12 cellular contexts compared by ENCODE assay signal in the genomic region with DNA sequence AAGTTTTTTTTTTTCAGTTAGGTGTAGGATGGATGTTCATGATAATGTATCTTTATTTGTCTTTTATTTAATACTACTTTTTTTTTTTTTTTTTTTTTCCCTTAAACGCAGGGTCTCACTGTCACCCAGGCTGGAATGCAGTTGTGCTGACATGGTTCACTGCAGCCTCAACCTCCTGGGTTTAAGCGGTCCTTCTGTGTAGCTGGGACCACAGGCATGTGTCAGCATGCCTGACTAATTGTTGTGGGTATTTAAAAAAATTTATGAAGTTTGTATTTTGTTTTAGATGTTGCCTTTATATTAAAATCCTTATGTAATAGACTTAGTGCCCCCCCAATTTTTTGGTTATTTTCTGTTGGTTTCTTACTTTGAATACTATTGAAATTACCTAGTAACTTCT. TPM values are rescaled to one million over a fixed set of nuclear protein-coding genes. Genes with fewer than 3 reads are reported as not detected.
DNase-seq lines count a peak whose midpoint lies in the region; TF ChIP-seq lines count a peak whose summit lies in the region.
"Had no signal": no experiment of that assay in that cellular context is flagged by ENCODE, and none has a peak within 500 bp of the region (broad histone marks: within the 10 kb centered on the region; RNA-seq: fewer than 3 reads in every experiment).

No MANE protein-coding gene starts in this region.

- peaks cover 32% of the 10 kb centered on the region for H3K36me3 Mint-ChIP-seq in nephron progenitor cell (ENCODE audit: low read depth)
- H3K36me3 Mint-ChIP-seq: natural killer cell had no signal

- H3K36me3 ChIP-seq in effector memory CD4-positive, alpha-beta T cell (ENCODE audit: control insufficient read depth, insufficient read depth, low read length), result no peaks in the 10 kb centered on the region

- DNase-seq in NCI-H2171 treated with DMSO at 0.1 percent for 48 hours (lab: John Stamatoyannopoulos, UW) (peak; percentile 44), NCI-H2171 (lab: John Stamatoyannopoulos, UW) (no peak), HT1080 (ENCODE audit: low read depth) (peak; percentile 54), astrocyte of the hippocampus (ENCODE audit: low read depth, low spot score) (peak; percentile 85), nephron progenitor cell (peak; percentile 23), NCI-H2107 (lab: John Stamatoyannopoulos, UW) (no peak), DMS114 treated with DMSO at 0.1 percent for 48 hours (lab: John Stamatoyannopoulos, UW; ENCODE audit: unreplicated experiment) (no peak)
- DNase-seq in effector memory CD4-positive, alpha-beta T cell, result no peak
- DNase-seq: activated CD4-positive, alpha-beta memory T cell treated with anti-CD3 and anti-CD28 coated beads for 36 hours; hypothalamus; natural killer cell had no signal

- H3K9me3 Mint-ChIP-seq in nephron progenitor cell, result no peaks in the 10 kb centered on the region
- H3K9me3 Mint-ChIP-seq: activated CD4-positive, alpha-beta memory T cell treated with anti-CD3 and anti-CD28 coated beads for 36 hours; natural killer cell had no signal

- H3K4me1 Mint-ChIP-seq in nephron progenitor cell, result peaks cover 60% of the 10 kb centered on the region

- no peaks in the 10 kb centered on the region for H3K27me3 Mint-ChIP-seq in nephron progenitor cell (ENCODE audit: low read depth, poor library complexity)
- H3K27me3 Mint-ChIP-seq: activated CD4-positive, alpha-beta memory T cell treated with anti-CD3 and anti-CD28 coated beads for 36 hours had no signal

- H3K27ac ChIP-seq in effector memory CD4-positive, alpha-beta T cell (ENCODE audit: insufficient read depth, low read length, poor library complexity, severe bottlenecking), result no peak overlapping the region
- H3K27ac ChIP-seq: A549 had no signal

- no peak overlapping the region for H3K27ac Mint-ChIP-seq in nephron progenitor cell
- H3K27ac Mint-ChIP-seq: activated CD4-positive, alpha-beta memory T cell treated with anti-CD3 and anti-CD28 coated beads for 36 hours had no signal

- H3K4me3 ChIP-seq in effector memory CD4-positive, alpha-beta T cell (ENCODE audit: insufficient read depth, low read depth, low read length, poor library complexity, severe bottlenecking), result no peak overlapping the region
- H3K4me3 ChIP-seq: A549 had no signal

- no peaks in the 10 kb centered on the region for H3K27me3 ChIP-seq in effector memory CD4-positive, alpha-beta T cell (replicated peaks; ENCODE audit: control insufficient read depth, insufficient read depth, low read length, poor library complexity, severe bottlenecking)

- no peak overlapping the region for H3K4me3 Mint-ChIP-seq in nephron progenitor cell
- H3K4me3 Mint-ChIP-seq: activated CD4-positive, alpha-beta memory T cell treated with anti-CD3 and anti-CD28 coated beads for 36 hours; natural killer cell had no signal

- H3K4me1 ChIP-seq in effector memory CD4-positive, alpha-beta T cell (ENCODE audit: control insufficient read depth, insufficient read depth, low read length, poor library complexity, severe bottlenecking), result no peaks in the 10 kb centered on the region

- TF ChIP-seq CTCF in nephron progenitor cell (IDR thresholded peaks at IDR 0.05), result no peak

- H3K9me3 ChIP-seq in effector memory CD4-positive, alpha-beta T cell (ENCODE audit: control insufficient read depth, low read length), result no peaks in the 10 kb centered on the region
- H3K9me3 ChIP-seq: A549 had no signal

RNA-seq across cellular contexts. Expression of gene NCOA3, which starts 42.6 kb away (rescaled TPM):
- total RNA-seq in HT1080 (2014; rRNA removed; shearing (Covaris generic)), result 11.0 and 13.8 TPM in 2 replicates
- polyA plus RNA-seq in HT1080 (2015; cell fraction: cytosol; rRNA removed), result 5.4 and 7.2 TPM in 2 replicates
- 15.4 and 16.1 TPM in 2 replicates for polyA plus RNA-seq in HT1080 (2015; cell fraction: nucleus; rRNA removed)

Comparison
In these comparisons a context has a peak if more than half of its experiments do, and no peak if none do; other contexts are left out.
1. DNase-seq: peak in NCI-H2171 treated with DMSO at 0.1 percent for 48 hours (single experiment), HT1080 (single experiment), astrocyte of the hippocampus (single experiment) and nephron progenitor cell (single experiment); none in NCI-H2171 (single experiment), NCI-H2107 (single experiment), DMS114 treated with DMSO at 0.1 percent for 48 hours (single experiment) and effector memory CD4-positive, alpha-beta T cell (0 of 3).